Comparison of ENCODE assay signal across 8 cellular contexts in genomic region chr2:26330114-26330581, GRCh38. TPM values are rescaled to one million over a fixed set of nuclear protein-coding genes. Genes with fewer than 3 reads are reported as not detected.
DNase-seq lines count a peak whose midpoint lies in the region; ATAC-seq, FAIRE-seq and TF ChIP-seq lines count a peak whose summit lies in the region.

No MANE protein-coding gene starts in this region.

- POLR2A ChIA-PET in HepG2 (lab: Yijun Ruan, JAX), result no interaction called here

- CTCF ChIA-PET in HepG2 (lab: Yijun Ruan, JAX; ENCODE audit: low intra/inter-chr PET ratio, low total read pairs), result interaction anchor here (0.7 to 1.8 kb wide), 4 partner anchors 14 to 379 kb away, joined by 3 to 10 read pairs (median 6); no protein-coding TSS in a partner anchor

- in situ Hi-C loops in GM13977 (cut with MboI; ENCODE audit: low pct_unique_long_range_greater_than_20kb, low sequenced_read_pairs, unreplicated experiment) (no loop called here), HepG2 (cut with HindIII; ENCODE audit: extremely low pct_ligation_motif_present, low pct_unique_long_range_greater_than_20kb) (loop anchor here (5.0 to 25.0 kb wide), 2 partner anchors 93 to 343 kb away; partner anchors contain the start of gene KIF3C)

- 9% methylated on average over 8 of the region's 8 CpGs for WGBS in HepG2 (ENCODE audit: low lambda C conversion rate)

- TF ChIP-seq CTCF in GM13977 (IDR thresholded peaks at IDR 0.05; ENCODE audit: extremely low read depth, insufficient read depth, missing control alignments), result peak; percentile 90
- TF ChIP-seq CTCF in choroid plexus epithelial cell (conservative IDR thresholded peaks at IDR 0.05; ENCODE audit: low read depth, low read length), result peak; percentile 93
- peak; percentile 92 for TF ChIP-seq CTCF in HepG2 (CRISPR knock-in tag; IDR thresholded peaks at IDR 0.05)

- no peak overlapping the region for H2AFZ ChIP-seq in HepG2 (ENCODE audit: low read length)

- TF ChIP-seq RAD21 in HepG2 (CRISPR knock-in tag; IDR thresholded peaks at IDR 0.05), result peak; percentile 82

- H3K4me3 ChIP-seq in choroid plexus epithelial cell (ENCODE audit: low read depth, low read length), result no peak overlapping the region
- no peak overlapping the region for H3K4me3 ChIP-seq in HepG2 (replicated peaks in 1 of 3; ENCODE audit: insufficient read depth in 1 of 3, low read depth in 2 of 3, low read length in 3 of 3)

- H3K36me3 ChIP-seq in HepG2 (replicated peaks in 1 of 2; ENCODE audit: control insufficient read depth in 1 of 2, insufficient read depth in 2 of 2, low read length in 2 of 2), result no peaks in the 10 kb centered on the region

- FAIRE-seq in HepG2 (lab: Jason Lieb, UNC), result peak; percentile 99

- no peaks in the 10 kb centered on the region; a peak in 1 of 5 replicates for H3K27me3 ChIP-seq in HepG2 (ENCODE audit: control insufficient read depth in 1 of 2, insufficient read depth in 2 of 2, low read length in 2 of 2)

- ATAC-seq in HG03460 (IDR thresholded peaks at IDR 0.05; ENCODE audit: unreplicated experiment), result peak; percentile 57
- peak; percentile 97 for ATAC-seq in HepG2
- ATAC-seq in HG02973 (IDR thresholded peaks at IDR 0.05; ENCODE audit: unreplicated experiment), result no peak

- peaks cover 31% of the 10 kb centered on the region for H3K4me1 ChIP-seq in HepG2 (ENCODE audit: insufficient read depth, low read length)

- H3K27ac ChIP-seq in HepG2 (ENCODE audit: extremely low read length, insufficient read depth, low read length), result no peak overlapping the region

- DNase-seq in GM13977 (ENCODE audit: low spot score) (peak; percentile 75), NCI-H748 treated with DMSO at 0.1 percent for 48 hours (lab: John Stamatoyannopoulos, UW) (peak; percentile 66), choroid plexus epithelial cell (ENCODE audit: low read depth) (peak; percentile 90), HepG2 (ENCODE audit: low spot score) (peak; percentile 74)
- peak; percentile 91 for DNase-seq in activated CD4-positive, alpha-beta T cell treated with anti-CD3 and anti-CD28 coated beads for 48 hours
- peak; percentile 54 to 75 (median 60) for DNase-seq in stimulated activated CD4-positive, alpha-beta T cell treated with anti-CD3 and anti-CD28 coated beads, TNF-alpha, amount 100 ng/mL, for 1 hour (ENCODE audit: low read depth in 3 of 3, low spot score in 1 of 3)

- TF ChIP-seq EP300 in HepG2 (IDR thresholded peaks at IDR 0.05; ENCODE audit: low read depth in 2 of 2, low read length in 2 of 2), result no peak
- no peak for TF ChIP-seq EP300 in HepG2 (CRISPR knock-in tag; IDR thresholded peaks at IDR 0.05; ENCODE audit: borderline replicate concordance)

- H3K9me3 ChIP-seq in HepG2 (ENCODE audit: low read length), result no peaks in the 10 kb centered on the region

- no peaks in the 10 kb centered on the region for H3K79me2 ChIP-seq in HepG2 (ENCODE audit: insufficient read depth, low read length)

- intact Hi-C loops in HepG2 (cut with micrococcal nuclease; ENCODE audit: unreplicated experiment), result loop anchor here (1.0 to 5.0 kb wide), 3 partner anchors 13 to 127 kb away; no protein-coding TSS in a partner anchor

- H3K9ac ChIP-seq in HepG2 (ENCODE audit: insufficient read depth, low read depth, low read length), result no peak overlapping the region

- H3K4me2 ChIP-seq in HepG2 (ENCODE audit: low read depth, low read length), result peak overlapping the region; percentile 41

- TF ChIP-seq POLR2A in HepG2 (IDR thresholded peaks at IDR 0.05; ENCODE audit: insufficient read depth in 1 of 2, low read depth in 2 of 2, low read length in 2 of 2), result no peak

- H4K20me1 ChIP-seq in HepG2 (ENCODE audit: insufficient read depth, low read length), result no peaks in the 10 kb centered on the region

- no TSS peak for BruUV-seq in HepG2 (replicated peaks; lab: Mats Ljungman, UMichigan)

TF ChIP-seq in HepG2, 621 proteins besides CTCF, POLR2A, EP300 and RAD21 (continues in another document):
- TF ChIP-seq ZNF552 (CRISPR knock-in tag; IDR thresholded peaks at IDR 0.05; ENCODE audit: borderline replicate concordance), result no peak
- TF ChIP-seq ELF3 (CRISPR knock-in tag; IDR thresholded peaks at IDR 0.05), result 0 out of 2 replicates have a peak, but pooled peaks have one; percentile 48
- TF ChIP-seq ZNF777 (CRISPR knock-in tag; IDR thresholded peaks at IDR 0.05), result no peak
- no peak for TF ChIP-seq ZNF747 (CRISPR knock-in tag; IDR thresholded peaks at IDR 0.05; ENCODE audit: borderline replicate concordance)
- TF ChIP-seq ZNF30 (CRISPR knock-in tag; IDR thresholded peaks at IDR 0.05), result no peak
- no peak for TF ChIP-seq ZNF362 (CRISPR knock-in tag; IDR thresholded peaks at IDR 0.05; ENCODE audit: borderline replicate concordance)
- TF ChIP-seq HIC2 (CRISPR knock-in tag; IDR thresholded peaks at IDR 0.05; ENCODE audit: low read depth), result no peak
- peak; percentile 39; the same call in 1 of the 2 replicates for TF ChIP-seq FOSL2 (CRISPR knock-in tag; IDR thresholded peaks at IDR 0.05)

RNA-seq across cellular contexts. Expression of gene SELENOI, which starts 15.8 kb away (rescaled TPM):
- 60.3 and 66.0 TPM in 2 replicates for total RNA-seq in HepG2 (2016; rRNA removed; fragmentation: Illumina TruSeq; extraction: Trizol)
- 53.2 and 61.0 TPM in 2 replicates for total RNA-seq in HepG2 (2016; cell fraction: cytosol; rRNA removed; fragmentation: Illumina TruSeq; extraction: Trizol; ENCODE audit: low read depth)
- total RNA-seq in HepG2 (2016; cell fraction: insoluble cytoplasmic fraction; rRNA removed; fragmentation: Illumina TruSeq; extraction: Trizol), result 59.1 and 65.9 TPM in 2 replicates
- total RNA-seq in HepG2 (2016; cell fraction: membrane; rRNA removed; fragmentation: Illumina TruSeq; extraction: Trizol), result 17.7 and 19.5 TPM in 2 replicates
- total RNA-seq in HepG2 (2016; cell fraction: nucleus; rRNA removed; fragmentation: Illumina TruSeq; extraction: Trizol), result 79.5 and 91.4 TPM in 2 replicates
- 26.2 and 27.7 TPM in 2 replicates for polyA plus RNA-seq in HepG2 (2011; rRNA removed)
- 23.3 and 35.2 TPM in 2 replicates for polyA plus RNA-seq in HepG2 (2011; cell fraction: cytosol; rRNA removed)
- polyA plus RNA-seq in HepG2 (2011; cell fraction: nucleus; rRNA removed), result 15.9 and 18.6 TPM in 2 replicates
- polyA plus RNA-seq in HepG2 (2012), result 33.8 and 36.9 TPM in 2 replicates
- 1.9 and 2.2 TPM in 2 replicates for polyA plus RNA-seq in HepG2 (2016; cell fraction: cytosol; fragmentation: Illumina TruSeq; extraction: Trizol; ENCODE audit: low read depth)
- 20.1 and 21.1 TPM in 2 replicates for polyA plus RNA-seq in HepG2 (2016; cell fraction: insoluble cytoplasmic fraction; fragmentation: Illumina TruSeq; extraction: Trizol; ENCODE audit: low read depth)
- 3.3 and 5.0 TPM in 2 replicates for polyA plus RNA-seq in HepG2 (2016; cell fraction: membrane; fragmentation: Illumina TruSeq; extraction: Trizol; ENCODE audit: low read depth)
- polyA plus RNA-seq in HepG2 (2016; cell fraction: nucleus; fragmentation: Illumina TruSeq; extraction: Trizol; ENCODE audit: insufficient read depth, low read depth), result 53.9 and 54.9 TPM in 2 replicates
- polyA minus RNA-seq in HepG2 (2011; rRNA and poly(A)+ RNA removed; ENCODE audit: low replicate concordance), result 296 and 353 TPM in 2 replicates
- 42.8 and 47.8 TPM in 2 replicates for polyA minus RNA-seq in HepG2 (2011; cell fraction: cytosol; rRNA and poly(A)+ RNA removed)
- polyA minus RNA-seq in HepG2 (2011; cell fraction: nucleus; rRNA and poly(A)+ RNA removed), result 103 and 112 TPM in 2 replicates

RNA-seq across cellular contexts. Expression of gene ADGRF3, which starts 16.4 kb away (rescaled TPM):
- 0.14 and 0.40 TPM in 2 replicates for total RNA-seq in HepG2 (2016; rRNA removed; fragmentation: Illumina TruSeq; extraction: Trizol)
- not detected in 2 replicates for total RNA-seq in HepG2 (2016; cell fraction: cytosol; rRNA removed; fragmentation: Illumina TruSeq; extraction: Trizol; ENCODE audit: low read depth)
- total RNA-seq in HepG2 (2016; cell fraction: insoluble cytoplasmic fraction; rRNA removed; fragmentation: Illumina TruSeq; extraction: Trizol), result 0.06 and 0.19 TPM in 2 replicates
- 0.17 and 0.34 TPM in 2 replicates for total RNA-seq in HepG2 (2016; cell fraction: membrane; rRNA removed; fragmentation: Illumina TruSeq; extraction: Trizol)
- total RNA-seq in HepG2 (2016; cell fraction: nucleus; rRNA removed; fragmentation: Illumina TruSeq; extraction: Trizol), result 0.37 and 0.41 TPM in 2 replicates
- 1.5 TPM in 2 replicates for polyA plus RNA-seq in HepG2 (2011; rRNA removed)
- polyA plus RNA-seq in HepG2 (2011; cell fraction: cytosol; rRNA removed), result 0.45 and 0.46 TPM in 2 replicates
- 6.4 and 6.8 TPM in 2 replicates for polyA plus RNA-seq in HepG2 (2011; cell fraction: nucleus; rRNA removed)
- polyA plus RNA-seq in HepG2 (2012), result 1.1 and 1.5 TPM in 2 replicates
- polyA plus RNA-seq in HepG2 (2016; cell fraction: cytosol; fragmentation: Illumina TruSeq; extraction: Trizol; ENCODE audit: low read depth), result not detected in 2 replicates
- 0.13 and 0.63 TPM in 2 replicates for polyA plus RNA-seq in HepG2 (2016; cell fraction: insoluble cytoplasmic fraction; fragmentation: Illumina TruSeq; extraction: Trizol; ENCODE audit: low read depth)
- 0.09 and 0.24 TPM in 2 replicates for polyA plus RNA-seq in HepG2 (2016; cell fraction: membrane; fragmentation: Illumina TruSeq; extraction: Trizol; ENCODE audit: low read depth)
- 0.79 and 0.93 TPM in 2 replicates for polyA plus RNA-seq in HepG2 (2016; cell fraction: nucleus; fragmentation: Illumina TruSeq; extraction: Trizol; ENCODE audit: insufficient read depth, low read depth)
- polyA minus RNA-seq in HepG2 (2011; rRNA and poly(A)+ RNA removed; ENCODE audit: low replicate concordance), result 0.98 and 2.5 TPM in 2 replicates
- polyA minus RNA-seq in HepG2 (2011; cell fraction: cytosol; rRNA and poly(A)+ RNA removed), result 0.59 TPM in 1 of 2 replicates, not detected in the other
- 0.90 and 1.4 TPM in 2 replicates for polyA minus RNA-seq in HepG2 (2011; cell fraction: nucleus; rRNA and poly(A)+ RNA removed)
